In the genomic region with DNA sequence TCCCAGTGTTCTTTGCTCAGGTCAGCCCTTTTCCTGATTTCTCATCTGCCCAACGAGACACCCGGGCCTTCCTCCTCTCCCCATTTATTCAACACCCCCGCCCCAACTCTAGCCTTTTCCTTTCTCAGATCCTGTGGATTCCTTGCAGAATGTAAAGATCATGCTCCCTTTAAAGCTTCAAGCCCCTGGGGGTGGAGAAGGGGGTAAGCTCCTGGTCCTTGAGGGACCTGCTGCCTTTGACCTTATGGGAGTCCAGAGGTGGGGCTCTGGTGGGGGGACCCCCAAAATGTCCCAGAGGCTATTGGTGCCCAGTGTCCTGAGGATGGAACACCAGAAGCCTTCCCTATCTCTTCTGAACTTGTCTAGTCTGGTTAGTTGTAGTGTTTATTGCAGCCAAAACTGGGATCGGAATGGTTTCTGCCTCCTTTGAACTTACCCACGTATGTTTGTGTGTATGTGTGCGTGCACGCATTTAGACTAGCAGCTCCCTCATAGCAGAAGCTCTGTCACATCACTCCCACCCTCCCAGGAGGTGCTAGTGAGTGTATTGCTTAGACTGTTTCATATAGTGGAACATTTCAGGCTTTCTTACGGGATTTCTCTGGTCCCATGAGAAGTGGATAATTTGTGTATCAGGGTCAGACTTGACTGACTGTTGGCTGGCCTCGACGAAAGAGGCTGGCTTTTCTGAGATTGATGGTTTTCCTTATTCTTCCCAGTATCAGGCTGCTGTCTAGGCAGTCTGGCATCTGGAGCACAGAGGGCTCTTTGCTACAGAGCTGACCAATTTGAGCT, we compare ENCODE assay signal across 8 cellular contexts. TPM values are rescaled to one million over a fixed set of nuclear protein-coding genes. Genes with fewer than 3 reads are reported as not detected.
DNase-seq lines count a peak whose midpoint lies in the region; ATAC-seq and TF ChIP-seq lines count a peak whose summit lies in the region.

No MANE protein-coding gene starts in this region.

- no peaks in the 10 kb centered on the region for H3K27me3 ChIP-seq in CD8-positive, alpha-beta T cell (ENCODE audit: insufficient read depth, low read length)
- no peaks in the 10 kb centered on the region; the same call in 1 of the 2 replicates for H3K27me3 ChIP-seq in OCI-LY1 (ENCODE audit: insufficient read depth, low read length)
- H3K27me3 ChIP-seq in naive thymus-derived CD4-positive, alpha-beta T cell (ENCODE audit: control insufficient read depth in 2 of 2, insufficient read depth in 2 of 2, low read length in 2 of 2) = no peaks in the 10 kb centered on the region

- TF ChIP-seq CTCF in CD8-positive, alpha-beta T cell (IDR thresholded peaks at IDR 0.05) = no peak
- no peak for TF ChIP-seq CTCF in OCI-LY1 (IDR thresholded peaks at IDR 0.05; ENCODE audit: low read length)

- H2AFZ ChIP-seq in OCI-LY1 (ENCODE audit: low read length) = no peak overlapping the region

- CTCF ChIA-PET in CD8-positive, alpha-beta T cell (lab: Charles Lee) = interaction anchor here (1.2 to 4.8 kb wide), 6 partner anchors 8 to 256 kb away, joined by 3 to 28 read pairs (median 4); no protein-coding TSS in a partner anchor
- CTCF ChIA-PET in naive thymus-derived CD4-positive, alpha-beta T cell (lab: Charles Lee) = interaction anchor here (1.0 to 3.4 kb wide), 4 partner anchors 10 to 214 kb away, joined by 3 to 14 read pairs (median 3); no protein-coding TSS in a partner anchor

- H3K36me3 ChIP-seq in CD8-positive, alpha-beta T cell (ENCODE audit: insufficient read depth, low read length) = no peaks in the 10 kb centered on the region
- H3K36me3 ChIP-seq in OCI-LY1 (ENCODE audit: insufficient read depth, low read length) = no peaks in the 10 kb centered on the region
- H3K36me3 ChIP-seq in naive thymus-derived CD4-positive, alpha-beta T cell (ENCODE audit: control insufficient read depth in 2 of 3, insufficient read depth in 3 of 3, low read length in 3 of 3) = peaks cover 0 to 5% (median 0%) of the 10 kb centered on the region in 3 experiments

- POLR2A ChIA-PET in CD8-positive, alpha-beta T cell (lab: Charles Lee) = interaction anchor here (1.5 to 3.8 kb wide), 5 partner anchors 10 to 154 kb away, joined by 4 to 22 read pairs (median 6); a partner anchor contains a TSS
- POLR2A ChIA-PET in naive thymus-derived CD4-positive, alpha-beta T cell (lab: Charles Lee) = interaction anchor here (0.8 to 4.2 kb wide), 6 partner anchors 9 to 153 kb away, joined by 3 to 26 read pairs (median 3); a partner anchor contains a TSS

- H3K27ac ChIP-seq in CD8-positive, alpha-beta T cell (ENCODE audit: low read depth, low read length) = no peak overlapping the region
- H3K27ac ChIP-seq in OCI-LY1 (ENCODE audit: low read depth, low read length, poor library complexity, severe bottlenecking) = no peak overlapping the region
- peak overlapping the region; percentile 69 for H3K27ac ChIP-seq in cingulate gyrus (ENCODE audit: low read depth, low read length)
- peak overlapping the region; percentile 44 for H3K27ac ChIP-seq in naive thymus-derived CD4-positive, alpha-beta T cell (ENCODE audit: low read depth, low read length)

- H3K4me1 ChIP-seq in CD8-positive, alpha-beta T cell (ENCODE audit: insufficient read depth, low read length) = peaks cover 34% of the 10 kb centered on the region
- H3K4me1 ChIP-seq in OCI-LY1 (ENCODE audit: insufficient read depth, low read length, severe bottlenecking) = peaks cover 19% of the 10 kb centered on the region
- peaks cover 18 to 22% of the 10 kb centered on the region in 2 donors for H3K4me1 ChIP-seq in naive thymus-derived CD4-positive, alpha-beta T cell (ENCODE audit: control insufficient read depth in 2 of 2, insufficient read depth in 2 of 2, low read length in 2 of 2)

- H3K27me3 Mint-ChIP-seq in CD8-positive, alpha-beta T cell (ENCODE audit: low read depth) = no peaks in the 10 kb centered on the region
- peaks cover 0 to 12% (median 0%) of the 10 kb centered on the region in 5 donors for H3K27me3 Mint-ChIP-seq in naive thymus-derived CD4-positive, alpha-beta T cell

- no peaks in the 10 kb centered on the region for H3F3A ChIP-seq in OCI-LY1 (ENCODE audit: insufficient read depth, low read length)

- DNase-seq in CD8-positive, alpha-beta T cell = peak in 4 of 7 experiments; percentile 20 to 64 (median 44)
- peak in 7 of 9 donors; percentile 28 to 57 (median 34) for DNase-seq in naive thymus-derived CD4-positive, alpha-beta T cell
- DNase-seq in NOMO-1 treated with dmso at 0.1 percent for 144 hours (lab: John Stamatoyannopoulos, UW; ENCODE audit: unreplicated experiment) (no peak), NOMO-1 treated with DMSO at 0.1 percent for 48 hours (lab: John Stamatoyannopoulos, UW; ENCODE audit: unreplicated experiment) (no peak), cortex of kidney (lab: John Stamatoyannopoulos, UW) (no peak)

- peak overlapping the region; percentile 91 for H3K4me3 ChIP-seq in CD8-positive, alpha-beta T cell (ENCODE audit: low read depth, low read length)
- peak overlapping the region; percentile 95 for H3K4me3 ChIP-seq in OCI-LY1 (ENCODE audit: low read depth, low read length, poor library complexity, severe bottlenecking)
- H3K4me3 ChIP-seq in naive thymus-derived CD4-positive, alpha-beta T cell (ENCODE audit: low read length) = peak overlapping the region; percentile 75

- peak overlapping the region; percentile 92 for H3K4me3 Mint-ChIP-seq in CD8-positive, alpha-beta T cell
- peak overlapping the region; percentile 64 to 96 (median 94) for H3K4me3 Mint-ChIP-seq in naive thymus-derived CD4-positive, alpha-beta T cell

- H3K9me2 ChIP-seq in OCI-LY1 (ENCODE audit: low read depth, low read length) = no peaks in the 10 kb centered on the region

- no peaks in the 10 kb centered on the region for H4K20me1 ChIP-seq in OCI-LY1 (ENCODE audit: insufficient read depth, low read length)

- peaks cover 42% of the 10 kb centered on the region for H3K4me1 Mint-ChIP-seq in CD8-positive, alpha-beta T cell (ENCODE audit: low read depth)
- H3K4me1 Mint-ChIP-seq in naive thymus-derived CD4-positive, alpha-beta T cell = peaks cover 38 to 62% (median 48%) of the 10 kb centered on the region in 7 donors

- H3K27ac Mint-ChIP-seq in CD8-positive, alpha-beta T cell = peak overlapping the region; percentile 86
- peak overlapping the region; percentile 56 to 94 (median 90) for H3K27ac Mint-ChIP-seq in naive thymus-derived CD4-positive, alpha-beta T cell

- H3K9me3 Mint-ChIP-seq in CD8-positive, alpha-beta T cell = no peaks in the 10 kb centered on the region
- no peaks in the 10 kb centered on the region for H3K9me3 Mint-ChIP-seq in naive thymus-derived CD4-positive, alpha-beta T cell

- no peaks in the 10 kb centered on the region for H3K79me2 ChIP-seq in OCI-LY1 (ENCODE audit: insufficient read depth, low read length)

- H3K9me3 ChIP-seq in CD8-positive, alpha-beta T cell (ENCODE audit: low read length) = no peaks in the 10 kb centered on the region
- no peaks in the 10 kb centered on the region for H3K9me3 ChIP-seq in OCI-LY1 (ENCODE audit: low read length)
- H3K9me3 ChIP-seq in naive thymus-derived CD4-positive, alpha-beta T cell (ENCODE audit: control insufficient read depth in 2 of 3, low read length in 3 of 3) = no peaks in the 10 kb centered on the region

- peak; percentile 48 for ATAC-seq in CD8-positive, alpha-beta T cell
- peak; percentile 22 for ATAC-seq in naive thymus-derived CD4-positive, alpha-beta T cell
- ATAC-seq in HG02938 (IDR thresholded peaks at IDR 0.05; ENCODE audit: unreplicated experiment) = no peak

- H3K9ac ChIP-seq in OCI-LY1 (ENCODE audit: low read length) = no peak overlapping the region; the same call in 1 of the 2 replicates

- peak overlapping the region; percentile 99 for H3K4me2 ChIP-seq in OCI-LY1 (ENCODE audit: low read length)

- intact Hi-C loops in CD8-positive, alpha-beta T cell (cut with DNase I, micrococcal nuclease) = loop anchor here (1.0 to 10.0 kb wide), 9 partner anchors 11 to 753 kb away; a partner anchor contains a TSS
- intact Hi-C loops in naive thymus-derived CD4-positive, alpha-beta T cell (cut with micrococcal nuclease) = loop anchor here (2.0 to 10.0 kb wide), 8 partner anchors 119 to 753 kb away; a partner anchor contains a TSS

- H3K36me3 Mint-ChIP-seq in CD8-positive, alpha-beta T cell = peaks cover 18% of the 10 kb centered on the region
- peaks cover 0 to 30% (median 0%) of the 10 kb centered on the region in 5 donors for H3K36me3 Mint-ChIP-seq in naive thymus-derived CD4-positive, alpha-beta T cell

RNA-seq across cellular contexts. Expression of a gene that starts 1.1 kb away (rescaled TPM):
- 10 to 100 TPM; 27.1 to 29.0 TPM for total RNA-seq in CD8-positive, alpha-beta T cell
- total RNA-seq in naive thymus-derived CD4-positive, alpha-beta T cell = 10 to 100 TPM; 16.1 to 56.4 (median 27.1) TPM
- 1 to 10 TPM; 6.2 to 8.7 TPM for polyA plus RNA-seq in naive thymus-derived CD4-positive, alpha-beta T cell

Comparison
In these comparisons a context has a peak if more than half of its experiments do, and no peak if none do; other contexts are left out.
1. DNase-seq: peak in CD8-positive, alpha-beta T cell (4 of 7) and naive thymus-derived CD4-positive, alpha-beta T cell (7 of 9); none in NOMO-1 treated with dmso at 0.1 percent for 144 hours (single experiment), NOMO-1 treated with DMSO at 0.1 percent for 48 hours (single experiment) and cortex of kidney (single experiment).
2. H3K27ac ChIP-seq: peak in cingulate gyrus (single experiment) and naive thymus-derived CD4-positive, alpha-beta T cell (single experiment); none in CD8-positive, alpha-beta T cell (single experiment) and OCI-LY1 (single experiment).
3. Peak in every context shown above with its lines, with median percentiles within 50 percentile points of each other: H3K4me3 ChIP-seq.